9 cellular contexts compared by ENCODE assay signal in the genomic region with DNA sequence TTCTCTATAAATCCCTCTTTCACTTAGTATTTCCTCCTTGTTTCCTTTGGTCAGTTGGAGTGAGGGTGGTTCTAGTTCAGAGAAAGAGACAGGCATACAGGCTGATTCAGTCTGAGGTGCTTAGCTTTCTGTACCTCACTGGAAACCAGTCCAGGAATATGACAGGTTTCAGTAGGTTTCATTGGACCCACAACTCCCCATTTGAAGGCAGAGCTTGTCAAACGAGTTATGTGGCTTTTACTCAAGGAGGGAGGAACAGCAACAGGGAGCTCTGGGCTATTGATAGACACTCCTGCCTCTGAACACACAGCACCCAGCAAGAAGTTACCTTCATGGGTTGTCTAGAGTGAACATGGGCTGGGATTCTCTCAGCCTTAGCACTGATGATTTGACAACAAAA. TPM values are rescaled to one million over a fixed set of nuclear protein-coding genes. Genes with fewer than 3 reads are reported as not detected.
DNase-seq lines count a peak whose midpoint lies in the region; ATAC-seq and TF ChIP-seq lines count a peak whose summit lies in the region.
"Had no signal": no experiment of that assay in that cellular context is flagged by ENCODE, and none has a peak within 500 bp of the region (broad histone marks: within the 10 kb centered on the region; RNA-seq: fewer than 3 reads in every experiment).

No MANE protein-coding gene starts in this region.

- H3K36me3 ChIP-seq in HUES6 (ENCODE audit: control insufficient read depth, insufficient read depth, low read length) (peaks cover 19% of the 10 kb centered on the region), adrenal gland (replicated peaks in 1 of 2) (no peaks in the 10 kb centered on the region), stomach (peaks cover 0 to 10% (median 3%) of the 10 kb centered on the region in 4 donors)

- H3K4me3 ChIP-seq in HUES6 (ENCODE audit: low read depth, low read length) (no peak overlapping the region), adrenal gland (no peak overlapping the region), stomach (peak overlapping the region in 1 of 4 donors; percentile 17)

- DNase-seq in adrenal gland (no peak), left colon (peak in 1 of 2 donors; percentile 64), stomach (peak; percentile 69), erythroblast (lab: John Stamatoyannopoulos, UW) (no peak), NCI-H1930 (lab: John Stamatoyannopoulos, UW) (no peak)
- DNase-seq: activated CD4-positive, alpha-beta T cell treated with anti-CD3 and anti-CD28 coated beads for 4 hours had no signal

- TF ChIP-seq CTCF in adrenal gland (IDR thresholded peaks at IDR 0.05), result no peak
- no peak for TF ChIP-seq CTCF in stomach (IDR thresholded peaks at IDR 0.05)

- H3K27me3 ChIP-seq in HUES6 (ENCODE audit: control insufficient read depth, insufficient read depth, low read length) (no peaks in the 10 kb centered on the region), adrenal gland (no peaks in the 10 kb centered on the region), stomach (no peaks in the 10 kb centered on the region)

- peak overlapping the region; percentile 13; the same call in 1 of the 2 replicates for H3K27ac ChIP-seq in HUES6 (ENCODE audit: low read depth, low read length)
- H3K27ac ChIP-seq in adrenal gland, result peak overlapping the region; percentile 78 to 99 (median 95)
- peak overlapping the region; percentile 55 to 99 (median 96) for H3K27ac ChIP-seq in stomach

- ATAC-seq in left colon (peak; percentile 67), GM21576 (IDR thresholded peaks at IDR 0.05; ENCODE audit: unreplicated experiment) (no peak), HG02571 (IDR thresholded peaks at IDR 0.05; ENCODE audit: unreplicated experiment) (no peak)

- TF ChIP-seq POLR2A in adrenal gland (IDR thresholded peaks at IDR 0.05), result no peak
- TF ChIP-seq POLR2A in stomach (IDR thresholded peaks at IDR 0.05), result no peak
- no peak for TF ChIP-seq POLR2A in erythroblast (IDR thresholded peaks at IDR 0.05; ENCODE audit: low read length)

- 0 to 31% (median 15%) methylated on average over 1 of the region's 1 CpG for WGBS in adrenal gland, 4 donors
- 4 to 20% (median 10%) methylated on average over 1 of the region's 1 CpG for WGBS in stomach, 5 donors

- H3K4me1 ChIP-seq in HUES6 (ENCODE audit: control insufficient read depth, insufficient read depth, low read length) (peaks cover 90% of the 10 kb centered on the region), adrenal gland (replicated peaks in 1 of 2) (peaks cover 91 to 100% of the 10 kb centered on the region in 2 donors), stomach (peaks cover 95 to 100% (median 99%) of the 10 kb centered on the region in 4 donors)

- H3K9ac ChIP-seq in HUES6 (ENCODE audit: low read length), result no peak overlapping the region

- H3K9me3 ChIP-seq in HUES6 (ENCODE audit: control insufficient read depth, insufficient read depth, low read depth, low read length), result no peaks in the 10 kb centered on the region
- H3K9me3 ChIP-seq in adrenal gland (replicated peaks in 1 of 3), result no peaks in the 10 kb centered on the region
- H3K9me3 ChIP-seq in stomach, result no peaks in the 10 kb centered on the region

- intact Hi-C loops in adrenal gland (cut with DNase I), result no loop called here
- intact Hi-C loops in left colon (cut with DNase I, micrococcal nuclease), result no loop called here
- intact Hi-C loops in stomach (cut with DNase I; ENCODE audit: low total_unique reads), result no loop called here

- no peak for TF ChIP-seq EP300 in stomach (IDR thresholded peaks at IDR 0.05)

RNA-seq across cellular contexts. Expression of a gene that starts 14.5 kb away (rescaled TPM):
- total RNA-seq in adrenal gland (100 to 1,000 TPM; 430 to 773 (median 575) TPM), left colon (1,000 to 10,000 TPM in 1 of 2 donors, 100 to 1,000 TPM in 1; 971 to 1,150 TPM), stomach (100 to 1,000 TPM; 254 to 343 (median 319) TPM)
- polyA plus RNA-seq in adrenal gland (100 to 1,000 TPM; 148 to 586 (median 554) TPM), stomach (10 to 100 TPM; 55.3 to 87.2 (median 75.0) TPM)

RNA-seq across cellular contexts. Expression of a gene that starts 43.0 kb away (rescaled TPM):
- total RNA-seq in adrenal gland, result 100 to 1,000 TPM; 196 to 537 (median 316) TPM
- polyA plus RNA-seq in adrenal gland, result 100 to 1,000 TPM; 177 to 292 (median 216) TPM
- total RNA-seq in left colon, result 100 to 1,000 TPM; 343 to 430 TPM
- total RNA-seq in stomach, result 100 to 1,000 TPM; 203 to 889 (median 283) TPM
- polyA plus RNA-seq in stomach, result 100 to 1,000 TPM; 347 to 495 (median 349) TPM

RNA-seq across cellular contexts. Expression of a gene that starts 44.2 kb away (rescaled TPM):
- total RNA-seq in adrenal gland (1 to 10 TPM; 1.4 to 7.9 (median 4.1) TPM), left colon (1 to 10 TPM; 2.9 to 6.6 TPM), stomach (10 to 100 TPM in 1 of 5 donors, 1 to 10 TPM in 3, not detected in 1; 1.2 to 12.9 (median 5.2) TPM)
- polyA plus RNA-seq in adrenal gland (10 to 100 TPM in 1 of 3 donors, 1 to 10 TPM in 2; 1.2 to 12.5 (median 6.8) TPM), stomach (1 to 10 TPM; 4.4 to 5.3 (median 5.0) TPM)

Comparison
In these comparisons a context has a peak if more than half of its experiments do, and no peak if none do; other contexts are left out.
1. H3K27ac ChIP-seq: peak in every context shown above with its lines; median percentile 96 in stomach; 95 in adrenal gland; 13 in HUES6.